ENCODE assay signal across 13 cellular contexts in genomic region chr6:41704656-41705328, GRCh38. TPM values are rescaled to one million over a fixed set of nuclear protein-coding genes. Genes with fewer than 3 reads are reported as not detected.
DNase-seq lines count a peak whose midpoint lies in the region; ATAC-seq and TF ChIP-seq lines count a peak whose summit lies in the region.
"Had no signal": no experiment of that assay in that cellular context is flagged by ENCODE, and none has a peak within 500 bp of the region (broad histone marks: within the 10 kb centered on the region; RNA-seq: fewer than 3 reads in every experiment).

No MANE protein-coding gene starts in this region.

- H3K36me3 ChIP-seq in NT2/D1 (ENCODE audit: insufficient read depth, insufficient read length, low read length) (no peaks in the 10 kb centered on the region), gastroesophageal sphincter (peaks cover 0 to 5% of the 10 kb centered on the region in 2 donors), stomach smooth muscle (ENCODE audit: control insufficient read depth in 2 of 2, insufficient read depth in 2 of 2, low read length in 2 of 2) (peaks cover 0 to 3% of the 10 kb centered on the region in 2 donors)

- peaks cover 31% of the 10 kb centered on the region for H3K4me1 ChIP-seq in NT2/D1 (ENCODE audit: insufficient read depth, insufficient read length)
- H3K4me1 ChIP-seq in gastroesophageal sphincter, result peaks cover 0 to 79% (median 44%) of the 10 kb centered on the region in 3 donors
- H3K4me1 ChIP-seq in stomach smooth muscle (ENCODE audit: control insufficient read depth, insufficient read depth, low read length), result peaks cover 44% of the 10 kb centered on the region

- peak; percentile 4 for DNase-seq in DMS153 (lab: John Stamatoyannopoulos, UW)
- DNase-seq in DMS153 treated with DMSO at 0.1 percent for 48 hours (lab: John Stamatoyannopoulos, UW; ENCODE audit: unreplicated experiment), result no peak
- DNase-seq in NT2/D1 (ENCODE audit: low read depth, low spot score), result no peak
- no peak for DNase-seq in NCI-H2107 (lab: John Stamatoyannopoulos, UW)
- no peak for DNase-seq in amniotic stem cell (lab: John Stamatoyannopoulos, UW)
- DNase-seq: NCI-H1417 treated with DMSO at 0.1 percent for 48 hours, occipital lobe, PC-9 had no signal

- H3K27me3 ChIP-seq in NT2/D1 (ENCODE audit: insufficient read depth, insufficient read length) (no peaks in the 10 kb centered on the region), gastroesophageal sphincter (no peaks in the 10 kb centered on the region), stomach smooth muscle (ENCODE audit: control insufficient read depth in 1 of 2, insufficient read depth in 2 of 2, low read length in 2 of 2) (no peaks in the 10 kb centered on the region)

- 81 to 90% methylated on average over 2 to 3 of the region's 6 CpGs for WGBS in gastroesophageal sphincter (ENCODE audit: low coverage in 1 of 2), 2 donors

- TF ChIP-seq CTCF in gastroesophageal sphincter (IDR thresholded peaks at IDR 0.05), result no peak

- ATAC-seq in gastroesophageal sphincter (no peak), GM21576 (IDR thresholded peaks at IDR 0.05; ENCODE audit: unreplicated experiment) (no peak)

- no peak for TF ChIP-seq POLR2A in gastroesophageal sphincter (IDR thresholded peaks at IDR 0.05)

- H3K9ac ChIP-seq in NT2/D1 (ENCODE audit: insufficient read length, low read depth) (peak overlapping the region; percentile 8), stomach smooth muscle (ENCODE audit: low read length in 2 of 2) (peak overlapping the region; percentile 60 to 64)

- no peak overlapping the region for H3K4me3 ChIP-seq in NT2/D1 (ENCODE audit: insufficient read length, low read depth)
- H3K4me3 ChIP-seq in gastroesophageal sphincter, result no peak overlapping the region
- no peak overlapping the region for H3K4me3 ChIP-seq in stomach smooth muscle (ENCODE audit: low read length in 2 of 2)
- H3K4me3 ChIP-seq: PC-9 had no signal

- H3K27ac ChIP-seq in gastroesophageal sphincter (peak overlapping the region; percentile 50 to 91 (median 80)), stomach smooth muscle (ENCODE audit: low read length) (peak overlapping the region; percentile 86)
- H3K27ac ChIP-seq: 22Rv1, HL-60, PC-9 had no signal

- no peak for TF ChIP-seq EP300 in gastroesophageal sphincter (IDR thresholded peaks at IDR 0.05)

- H3K9me3 ChIP-seq in NT2/D1 (ENCODE audit: insufficient read depth, low read length), result no peaks in the 10 kb centered on the region
- no peaks in the 10 kb centered on the region for H3K9me3 ChIP-seq in gastroesophageal sphincter
- H3K9me3 ChIP-seq in stomach smooth muscle (ENCODE audit: control insufficient read depth in 2 of 2, low read length in 2 of 2), result no peaks in the 10 kb centered on the region

RNA-seq across cellular contexts. Expression of gene TFEB, which starts 30.6 kb away (rescaled TPM):
- 10 to 100 TPM; 16.6 to 42.8 (median 26.1) TPM for total RNA-seq in gastroesophageal sphincter

RNA-seq across cellular contexts. Expression of gene PGC, which starts 42.4 kb away (rescaled TPM):
- total RNA-seq in gastroesophageal sphincter, result under 1 TPM in 1 of 4 donors, not detected in 3; 0.62 TPM
- total RNA-seq: occipital lobe, PC-9 had no signal
